9 cellular contexts compared by ENCODE assay signal in the genomic region with DNA sequence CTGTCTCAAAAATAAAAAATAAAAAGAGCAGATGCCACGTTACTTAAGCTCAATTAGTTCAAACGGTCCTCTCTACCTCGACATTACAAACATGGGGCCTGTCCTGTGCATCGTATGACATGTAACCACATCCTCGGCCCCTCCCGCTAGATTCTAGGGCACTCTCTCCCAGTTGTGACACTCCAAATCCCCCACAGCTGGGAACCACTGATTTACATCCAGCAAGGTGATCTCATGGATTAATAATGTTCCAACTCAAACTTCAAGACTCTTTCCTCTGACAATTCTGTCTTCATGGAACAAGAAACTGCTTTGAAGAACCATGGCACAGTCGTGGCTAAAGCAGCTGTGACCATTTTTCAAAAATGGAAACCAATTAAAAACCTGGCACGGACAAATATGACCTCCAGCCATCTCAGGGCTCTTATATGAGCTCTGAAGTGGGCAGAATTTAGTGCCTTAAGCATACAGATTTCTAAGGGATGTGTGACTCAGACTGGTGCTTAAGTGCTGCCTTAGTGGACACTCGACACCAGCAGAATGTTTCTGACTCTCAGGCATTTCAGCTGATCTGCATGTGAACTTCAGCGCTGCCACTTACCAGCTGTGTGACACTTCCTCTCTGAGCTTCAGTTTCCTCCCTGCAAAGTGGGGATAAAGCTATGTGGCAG. TPM values are rescaled to one million over a fixed set of nuclear protein-coding genes. Genes with fewer than 3 reads are reported as not detected.
DNase-seq lines count a peak whose midpoint lies in the region; ATAC-seq and TF ChIP-seq lines count a peak whose summit lies in the region.
"Had no signal": no experiment of that assay in that cellular context is flagged by ENCODE, and none has a peak within 500 bp of the region (broad histone marks: within the 10 kb centered on the region; RNA-seq: fewer than 3 reads in every experiment).

No MANE protein-coding gene starts in this region.

- H3K4me1 Mint-ChIP-seq in CD8-positive, alpha-beta T cell (ENCODE audit: low read depth), result no peaks in the 10 kb centered on the region

- no peaks in the 10 kb centered on the region for H3K9me3 Mint-ChIP-seq in CD8-positive, alpha-beta T cell

- no peak overlapping the region for H3K4me3 ChIP-seq in HAP-1
- no peak overlapping the region for H3K4me3 ChIP-seq in CD8-positive, alpha-beta T cell (ENCODE audit: low read depth, low read length)
- H3K4me3 ChIP-seq: tibial artery had no signal

- H3K27me3 Mint-ChIP-seq in CD8-positive, alpha-beta T cell (ENCODE audit: low read depth), result peaks cover 13% of the 10 kb centered on the region

- H3K4me1 ChIP-seq in HAP-1, result peaks cover 11% of the 10 kb centered on the region; the same call in 1 of the 2 replicates
- no peaks in the 10 kb centered on the region for H3K4me1 ChIP-seq in CD8-positive, alpha-beta T cell (ENCODE audit: insufficient read depth, low read length)

- intact Hi-C loops in CD8-positive, alpha-beta T cell (cut with DNase I, micrococcal nuclease), result no loop called here

- POLR2A ChIA-PET in GM10248 (lab: Yijun Ruan, JAX), result no interaction called here
- POLR2A ChIA-PET in CD8-positive, alpha-beta T cell (lab: Charles Lee), result no interaction called here

- H3K36me3 ChIP-seq in HAP-1 (replicated peaks), result no peaks in the 10 kb centered on the region
- H3K36me3 ChIP-seq in CD8-positive, alpha-beta T cell (ENCODE audit: insufficient read depth, low read length), result no peaks in the 10 kb centered on the region
- H3K36me3 ChIP-seq: tibial artery had no signal

- H3K27ac ChIP-seq in CD8-positive, alpha-beta T cell (ENCODE audit: low read depth, low read length), result no peak overlapping the region

- CTCF ChIA-PET in GM10248 (lab: Yijun Ruan, JAX), result interaction anchor here (1.7 kb wide), 1 partner anchor 14 kb away, joined by 7 read pairs; no protein-coding TSS in a partner anchor
- CTCF ChIA-PET in CD8-positive, alpha-beta T cell (lab: Charles Lee), result no interaction called here

- H3K9me3 ChIP-seq in HAP-1, result no peaks in the 10 kb centered on the region
- no peaks in the 10 kb centered on the region for H3K9me3 ChIP-seq in CD8-positive, alpha-beta T cell (ENCODE audit: low read length)
- H3K9me3 ChIP-seq: tibial artery had no signal

- H3K27ac Mint-ChIP-seq in CD8-positive, alpha-beta T cell, result no peak overlapping the region

- no peaks in the 10 kb centered on the region for H3K36me3 Mint-ChIP-seq in CD8-positive, alpha-beta T cell

- no peak for TF ChIP-seq CTCF in GM10248 (IDR thresholded peaks at IDR 0.05; ENCODE audit: control extremely low read depth, extremely low read depth, low read depth, missing control alignments)
- TF ChIP-seq CTCF in CD8-positive, alpha-beta T cell (IDR thresholded peaks at IDR 0.05), result no peak

- no peak overlapping the region for H3K4me3 Mint-ChIP-seq in CD8-positive, alpha-beta T cell

- H3K27me3 ChIP-seq in HAP-1 (ENCODE audit: low read depth), result no peaks in the 10 kb centered on the region
- no peaks in the 10 kb centered on the region for H3K27me3 ChIP-seq in CD8-positive, alpha-beta T cell (ENCODE audit: insufficient read depth, low read length)
- H3K27me3 ChIP-seq: tibial artery had no signal

- DNase-seq in AG08395 (ENCODE audit: low spot score), result peak; percentile 75
- peak; percentile 58 for DNase-seq in HS-5 (ENCODE audit: low read depth)
- DNase-seq in SHP77 (lab: John Stamatoyannopoulos, UW), result peak; percentile 83
- DNase-seq in hepatic stellate cell (ENCODE audit: low spot score), result peak; percentile 59
- no peak for DNase-seq in stimulated activated CD4-positive, alpha-beta T cell treated with anti-CD3 and anti-CD28 coated beads, Interleukin-4, amount 100 ng/mL, for 24 hours
- no peak for DNase-seq in GM10248 (ENCODE audit: extremely low spot score)
- no peak for DNase-seq in HAP-1 (ENCODE audit: low spot score in 2 of 2)
- no peak for DNase-seq in CD8-positive, alpha-beta T cell

- no peak for ATAC-seq in CD8-positive, alpha-beta T cell

- in situ Hi-C loops in HAP-1 (cut with MboI; ENCODE audit: low sequenced_read_pairs), result no loop called here

RNA-seq across cellular contexts. Expression of a gene that starts 31.7 kb away (rescaled TPM):
- total RNA-seq in CD8-positive, alpha-beta T cell, result not detected

Comparison
In these comparisons a context has a peak if more than half of its experiments do, and no peak if none do; other contexts are left out.
1. DNase-seq: peak in AG08395 (single experiment), HS-5 (single experiment), SHP77 (2 of 2) and hepatic stellate cell (single experiment); none in stimulated activated CD4-positive, alpha-beta T cell treated with anti-CD3 and anti-CD28 coated beads, Interleukin-4, amount 100 ng/mL, for 24 hours (single experiment), GM10248 (single experiment), HAP-1 (0 of 2) and CD8-positive, alpha-beta T cell (0 of 7).